ENCODE assay signal across 17 cellular contexts in genomic region chr10:43385412-43386004, GRCh38. TPM values are rescaled to one million over a fixed set of nuclear protein-coding genes. Genes with fewer than 3 reads are reported as not detected.
DNase-seq lines count a peak whose midpoint lies in the region; ATAC-seq and TF ChIP-seq lines count a peak whose summit lies in the region.
"Had no signal": no experiment of that assay in that cellular context is flagged by ENCODE, and none has a peak within 500 bp of the region (broad histone marks: within the 10 kb centered on the region; RNA-seq: fewer than 3 reads in every experiment).

No MANE protein-coding gene starts in this region.

- no peak for ATAC-seq in CD8-positive, alpha-beta T cell
- ATAC-seq in WTC11: no peak
- ATAC-seq in naive thymus-derived CD4-positive, alpha-beta T cell: no peak
- no peak for ATAC-seq in GM18909 (IDR thresholded peaks at IDR 0.05; ENCODE audit: poor library complexity, unreplicated experiment)

- H3K36me3 Mint-ChIP-seq in activated naive CD4-positive, alpha-beta T cell treated with anti-CD3 and anti-CD28 coated beads, Interleukin-2, amount 50 U/mL, for 24 hours: peaks cover 19% of the 10 kb centered on the region
- peaks cover 55% of the 10 kb centered on the region for H3K36me3 Mint-ChIP-seq in activated naive CD4-positive, alpha-beta T cell treated with anti-CD3 and anti-CD28 coated beads, Interleukin-2, amount 10 ng/mL, durations not matched to agents 7 days and 5 days
- peaks cover 52% of the 10 kb centered on the region for H3K36me3 Mint-ChIP-seq in CD8-positive, alpha-beta T cell
- H3K36me3 Mint-ChIP-seq in WTC11: peaks cover 47% of the 10 kb centered on the region
- H3K36me3 Mint-ChIP-seq in naive thymus-derived CD4-positive, alpha-beta T cell: peaks cover 8 to 27% (median 14%) of the 10 kb centered on the region in 5 donors

- no peak for DNase-seq in activated naive CD4-positive, alpha-beta T cell treated with anti-CD3 and anti-CD28 coated beads, Interleukin-2, amount 10 ng/mL, durations not matched to agents 7 days and 5 days
- DNase-seq in CD8-positive, alpha-beta T cell: no peak
- DNase-seq in WTC11 (ENCODE audit: low spot score): no peak
- no peak for DNase-seq in naive thymus-derived CD4-positive, alpha-beta T cell
- DNase-seq in NCI-H2107 (lab: John Stamatoyannopoulos, UW): no peak
- DNase-seq in GM10248 (ENCODE audit: extremely low spot score): no peak
- DNase-seq: ACHN, DMS153, KG1, NCI-H1048, NCI-H1694, NCI-H446, SHP77 had no signal

- no peak for TF ChIP-seq CTCF in CD8-positive, alpha-beta T cell (IDR thresholded peaks at IDR 0.05)
- no peak for TF ChIP-seq CTCF in WTC11 (IDR thresholded peaks at IDR 0.05)
- no peak for TF ChIP-seq CTCF in GM10248 (IDR thresholded peaks at IDR 0.05; ENCODE audit: control extremely low read depth, extremely low read depth, low read depth, missing control alignments)

- peak overlapping the region; percentile 51 for H3K27ac Mint-ChIP-seq in activated naive CD4-positive, alpha-beta T cell treated with anti-CD3 and anti-CD28 coated beads, Interleukin-2, amount 50 U/mL, for 24 hours
- no peak overlapping the region for H3K27ac Mint-ChIP-seq in activated naive CD4-positive, alpha-beta T cell treated with anti-CD3 and anti-CD28 coated beads, Interleukin-2, amount 10 ng/mL, durations not matched to agents 7 days and 5 days
- H3K27ac Mint-ChIP-seq in CD8-positive, alpha-beta T cell: peak overlapping the region; percentile 67
- 0 out of 2 replicates have a peak overlapping the region, but pooled peaks have one; percentile 72 for H3K27ac Mint-ChIP-seq in WTC11
- peak overlapping the region in 4 of 9 donors; percentile 25 to 43 (median 32) for H3K27ac Mint-ChIP-seq in naive thymus-derived CD4-positive, alpha-beta T cell

- no peak overlapping the region for H3K27ac ChIP-seq in CD8-positive, alpha-beta T cell (ENCODE audit: low read depth, low read length)
- peak overlapping the region; percentile 24 for H3K27ac ChIP-seq in naive thymus-derived CD4-positive, alpha-beta T cell (ENCODE audit: low read depth, low read length)
- H3K27ac ChIP-seq: Peyer's patch had no signal

- no peak overlapping the region for H3K4me3 Mint-ChIP-seq in activated naive CD4-positive, alpha-beta T cell treated with anti-CD3 and anti-CD28 coated beads, Interleukin-2, amount 50 U/mL, for 24 hours
- no peak overlapping the region for H3K4me3 Mint-ChIP-seq in activated naive CD4-positive, alpha-beta T cell treated with anti-CD3 and anti-CD28 coated beads, Interleukin-2, amount 10 ng/mL, durations not matched to agents 7 days and 5 days
- H3K4me3 Mint-ChIP-seq in CD8-positive, alpha-beta T cell: no peak overlapping the region
- no peak overlapping the region for H3K4me3 Mint-ChIP-seq in WTC11
- H3K4me3 Mint-ChIP-seq in naive thymus-derived CD4-positive, alpha-beta T cell: no peak overlapping the region

- no peak overlapping the region for H3K4me3 ChIP-seq in CD8-positive, alpha-beta T cell (ENCODE audit: low read depth, low read length)
- no peak overlapping the region for H3K4me3 ChIP-seq in naive thymus-derived CD4-positive, alpha-beta T cell (ENCODE audit: low read length)
- H3K4me3 ChIP-seq: Peyer's patch had no signal

- peaks cover 42% of the 10 kb centered on the region for H3K4me1 Mint-ChIP-seq in activated naive CD4-positive, alpha-beta T cell treated with anti-CD3 and anti-CD28 coated beads, Interleukin-2, amount 50 U/mL, for 24 hours
- H3K4me1 Mint-ChIP-seq in activated naive CD4-positive, alpha-beta T cell treated with anti-CD3 and anti-CD28 coated beads, Interleukin-2, amount 10 ng/mL, durations not matched to agents 7 days and 5 days: peaks cover 46% of the 10 kb centered on the region
- H3K4me1 Mint-ChIP-seq in CD8-positive, alpha-beta T cell (ENCODE audit: low read depth): peaks cover 45% of the 10 kb centered on the region
- H3K4me1 Mint-ChIP-seq in WTC11: peaks cover 3% of the 10 kb centered on the region
- peaks cover 21 to 53% (median 45%) of the 10 kb centered on the region in 7 donors for H3K4me1 Mint-ChIP-seq in naive thymus-derived CD4-positive, alpha-beta T cell

- peaks cover 10% of the 10 kb centered on the region for H3K4me1 ChIP-seq in CD8-positive, alpha-beta T cell (ENCODE audit: insufficient read depth, low read length)
- peaks cover 21 to 27% of the 10 kb centered on the region in 2 donors for H3K4me1 ChIP-seq in naive thymus-derived CD4-positive, alpha-beta T cell (ENCODE audit: control insufficient read depth in 2 of 2, insufficient read depth in 2 of 2, low read length in 2 of 2)

- no peaks in the 10 kb centered on the region for H3K27me3 Mint-ChIP-seq in activated naive CD4-positive, alpha-beta T cell treated with anti-CD3 and anti-CD28 coated beads, Interleukin-2, amount 50 U/mL, for 24 hours
- H3K27me3 Mint-ChIP-seq in activated naive CD4-positive, alpha-beta T cell treated with anti-CD3 and anti-CD28 coated beads, Interleukin-2, amount 10 ng/mL, durations not matched to agents 7 days and 5 days: no peaks in the 10 kb centered on the region
- no peaks in the 10 kb centered on the region for H3K27me3 Mint-ChIP-seq in CD8-positive, alpha-beta T cell (ENCODE audit: low read depth)
- no peaks in the 10 kb centered on the region; the same call in 1 of the 2 replicates for H3K27me3 Mint-ChIP-seq in WTC11 (ENCODE audit: low read depth)
- no peaks in the 10 kb centered on the region for H3K27me3 Mint-ChIP-seq in naive thymus-derived CD4-positive, alpha-beta T cell

- no peaks in the 10 kb centered on the region for H3K27me3 ChIP-seq in CD8-positive, alpha-beta T cell (ENCODE audit: insufficient read depth, low read length)
- no peaks in the 10 kb centered on the region for H3K27me3 ChIP-seq in naive thymus-derived CD4-positive, alpha-beta T cell (ENCODE audit: control insufficient read depth in 2 of 2, insufficient read depth in 2 of 2, low read length in 2 of 2)
- H3K27me3 ChIP-seq: Peyer's patch had no signal

- no peaks in the 10 kb centered on the region for H3K9me3 Mint-ChIP-seq in activated naive CD4-positive, alpha-beta T cell treated with anti-CD3 and anti-CD28 coated beads, Interleukin-2, amount 50 U/mL, for 24 hours
- no peaks in the 10 kb centered on the region for H3K9me3 Mint-ChIP-seq in activated naive CD4-positive, alpha-beta T cell treated with anti-CD3 and anti-CD28 coated beads, Interleukin-2, amount 10 ng/mL, durations not matched to agents 7 days and 5 days
- no peaks in the 10 kb centered on the region for H3K9me3 Mint-ChIP-seq in CD8-positive, alpha-beta T cell
- no peaks in the 10 kb centered on the region for H3K9me3 Mint-ChIP-seq in WTC11
- no peaks in the 10 kb centered on the region for H3K9me3 Mint-ChIP-seq in naive thymus-derived CD4-positive, alpha-beta T cell

- no peaks in the 10 kb centered on the region for H3K9me3 ChIP-seq in CD8-positive, alpha-beta T cell (ENCODE audit: low read length)
- H3K9me3 ChIP-seq in naive thymus-derived CD4-positive, alpha-beta T cell (ENCODE audit: control insufficient read depth in 2 of 3, low read length in 3 of 3): no peaks in the 10 kb centered on the region
- H3K9me3 ChIP-seq: Peyer's patch had no signal

- CTCF ChIA-PET in activated naive CD4-positive, alpha-beta T cell treated with anti-CD3 and anti-CD28 coated beads, Interleukin-2, amount 10 ng/mL, durations not matched to agents 7 days and 5 days (lab: Charles Lee): interaction anchor here (1.4 kb wide), 1 partner anchor 9 kb away, joined by 3 read pairs; no protein-coding TSS in a partner anchor
- CTCF ChIA-PET in CD8-positive, alpha-beta T cell (lab: Charles Lee): interaction anchor here (0.8 kb wide), 1 partner anchor 92 kb away, joined by 4 read pairs; no protein-coding TSS in a partner anchor
- CTCF ChIA-PET in WTC11 (lab: Charles Lee) (no interaction called here), GM10248 (lab: Yijun Ruan, JAX) (interaction anchor here (0.9 kb wide), 1 partner anchor 10 kb away, joined by 3 read pairs; no protein-coding TSS in a partner anchor)
- CTCF ChIA-PET in naive thymus-derived CD4-positive, alpha-beta T cell (lab: Charles Lee): interaction anchor here (0.6 kb wide), 2 partner anchors 47 to 218 kb away, joined by 3 to 6 read pairs; no protein-coding TSS in a partner anchor

- POLR2A ChIA-PET in CD8-positive, alpha-beta T cell (lab: Charles Lee): interaction anchor here (0.6 kb wide), 1 partner anchor 78 kb away, joined by 3 read pairs; no protein-coding TSS in a partner anchor
- POLR2A ChIA-PET in WTC11 (lab: Charles Lee) (no interaction called here), GM10248 (lab: Yijun Ruan, JAX) (no interaction called here)
- POLR2A ChIA-PET in naive thymus-derived CD4-positive, alpha-beta T cell (lab: Charles Lee): interaction anchor here (1.0 to 1.2 kb wide), 4 partner anchors 22 to 51 kb away, joined by 3 to 4 read pairs (median 4); no protein-coding TSS in a partner anchor

- H3K36me3 ChIP-seq in CD8-positive, alpha-beta T cell (ENCODE audit: insufficient read depth, low read length): peaks cover 23% of the 10 kb centered on the region
- peaks cover 27 to 44% (median 32%) of the 10 kb centered on the region in 3 experiments for H3K36me3 ChIP-seq in naive thymus-derived CD4-positive, alpha-beta T cell (ENCODE audit: control insufficient read depth in 2 of 3, insufficient read depth in 3 of 3, low read length in 3 of 3)

- intact Hi-C loops in CD8-positive, alpha-beta T cell (cut with DNase I, micrococcal nuclease): loop anchor here in 1 of 2 experiments (2.0 kb wide), 1 partner anchor 21 kb away; no protein-coding TSS in a partner anchor
- intact Hi-C loops in naive thymus-derived CD4-positive, alpha-beta T cell (cut with micrococcal nuclease): no loop called here

TF ChIP-seq in WTC11, 78 proteins besides CTCF, POLR2A, EP300 and RAD21:
- TF ChIP-seq CREM (CRISPR knock-in tag; IDR thresholded peaks at IDR 0.05) (no peak), GTF2I (CRISPR knock-in tag; conservative IDR thresholded peaks at IDR 0.05) (no peak), OVOL2 (CRISPR knock-in tag; IDR thresholded peaks at IDR 0.05; ENCODE audit: borderline replicate concordance) (no peak), ZNF423 (CRISPR knock-in tag; IDR thresholded peaks at IDR 0.05) (no peak)

RNA-seq across cellular contexts. Expression of gene FXYD4, which starts 14.1 kb away (rescaled TPM):
- total RNA-seq in CD8-positive, alpha-beta T cell: not detected
- total RNA-seq in WTC11 (2021): not detected in 3 replicates
- not detected for total RNA-seq in naive thymus-derived CD4-positive, alpha-beta T cell
- not detected for polyA plus RNA-seq in naive thymus-derived CD4-positive, alpha-beta T cell
- total RNA-seq: M059J, Peyer's patch had no signal

RNA-seq across cellular contexts. Expression of gene HNRNPF, which starts 23.5 kb away (rescaled TPM):
- total RNA-seq in CD8-positive, alpha-beta T cell: 10 to 100 TPM; 83.4 to 86.9 TPM
- total RNA-seq in WTC11 (2021): 318 to 358 TPM (median 326 TPM) in 3 replicates
- 100 to 1,000 TPM in 4 of 5 experiments, 10 to 100 TPM in 1; 88.1 to 449 (median 159) TPM for total RNA-seq in naive thymus-derived CD4-positive, alpha-beta T cell
- 100 to 1,000 TPM; 193 to 269 TPM for polyA plus RNA-seq in naive thymus-derived CD4-positive, alpha-beta T cell

RNA-seq across cellular contexts. Expression of gene ZNF487, which starts 51.4 kb away (rescaled TPM):
- total RNA-seq in CD8-positive, alpha-beta T cell: 1 to 10 TPM; 7.3 to 8.9 TPM
- 1.2 to 2.3 TPM (median 1.4 TPM) in 3 replicates for total RNA-seq in WTC11 (2021)
- 10 to 100 TPM in 1 of 5 experiments, 1 to 10 TPM in 4; 4.1 to 12.0 (median 5.9) TPM for total RNA-seq in naive thymus-derived CD4-positive, alpha-beta T cell
- polyA plus RNA-seq in naive thymus-derived CD4-positive, alpha-beta T cell: 1 to 10 TPM; 5.9 to 6.8 TPM

Comparison
In these comparisons a context has a peak if more than half of its experiments do, and no peak if none do; other contexts are left out.
1. POLR2A ChIA-PET loops: an anchor here in CD8-positive, alpha-beta T cell (0.6 kb wide) and naive thymus-derived CD4-positive, alpha-beta T cell (1.0 to 1.2 kb wide); none called in WTC11 and GM10248.